ENCODE assay signal across 16 cellular contexts in the genomic region with DNA sequence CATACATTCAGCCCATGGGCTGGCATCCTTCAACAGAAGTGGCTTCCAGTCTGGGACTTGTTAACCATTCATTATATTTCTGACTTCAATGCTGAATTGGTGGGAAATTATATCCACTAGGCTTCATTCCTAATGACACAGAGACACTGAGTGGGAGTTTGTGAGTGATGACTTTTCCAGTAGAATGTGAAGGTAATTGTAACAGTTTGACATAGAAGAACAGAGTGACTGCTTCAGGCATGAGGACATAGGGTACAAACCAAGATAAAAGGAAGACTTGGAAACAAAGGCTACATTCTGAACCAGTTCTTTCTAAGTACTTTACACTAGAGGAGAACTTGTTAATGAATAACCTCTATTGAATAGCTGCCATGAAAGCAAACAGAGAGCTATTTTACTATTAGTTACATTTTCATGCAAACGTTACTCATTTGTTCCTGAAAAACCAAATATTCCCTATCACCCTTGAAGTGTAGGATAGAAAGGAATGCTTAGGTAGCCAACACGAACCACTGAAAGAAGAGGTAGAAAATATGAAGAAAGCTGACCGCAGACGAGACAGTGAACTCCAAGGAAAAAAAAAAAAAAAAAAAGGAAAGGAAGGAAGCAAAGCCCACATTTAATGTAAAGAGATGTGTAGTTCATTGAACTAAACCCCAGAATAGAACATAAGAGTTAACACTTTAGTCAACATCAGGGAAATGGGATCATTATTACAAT.
DNase-seq lines count a peak whose midpoint lies in the region; ATAC-seq, FAIRE-seq and TF ChIP-seq lines count a peak whose summit lies in the region.
"Had no signal": no experiment of that assay in that cellular context is flagged by ENCODE, and none has a peak within 500 bp of the region (broad histone marks: within the 10 kb centered on the region; RNA-seq: fewer than 3 reads in every experiment).

No MANE protein-coding gene starts in this region.

- H3K9me3 ChIP-seq in HAP-1 (no peaks in the 10 kb centered on the region), iPS-20b (ENCODE audit: insufficient read depth, low read depth, low read length) (no peaks in the 10 kb centered on the region), osteoblast (ENCODE audit: low read depth, low read length) (no peaks in the 10 kb centered on the region)
- H3K9me3 ChIP-seq: right atrium auricular region, stomach had no signal

- TF ChIP-seq CTCF in osteoblast (IDR thresholded peaks at IDR 0.05; ENCODE audit: extremely low read depth, low read depth, low read length) (no peak), coronary artery (IDR thresholded peaks at IDR 0.05) (no peak)

- H3K79me2 ChIP-seq in osteoblast (ENCODE audit: insufficient read depth, low read length): no peaks in the 10 kb centered on the region

- H3K4me1 ChIP-seq in HAP-1: peaks cover 29% of the 10 kb centered on the region
- peaks cover 45% of the 10 kb centered on the region for H3K4me1 ChIP-seq in iPS-20b (ENCODE audit: insufficient read depth, low read length)
- no peaks in the 10 kb centered on the region for H3K4me1 ChIP-seq in osteoblast (ENCODE audit: insufficient read depth, low read length)
- H3K4me1 ChIP-seq: right atrium auricular region had no signal

- in situ Hi-C loops in HAP-1 (cut with MboI; ENCODE audit: low sequenced_read_pairs): no loop called here

- DNase-seq in HAP-1 (ENCODE audit: low spot score in 2 of 2) (peak; percentile 11 to 98), osteoblast (ENCODE audit: insufficient read length, low spot score, missing footprints) (no peak), cerebellum (ENCODE audit: low spot score) (no peak), coronary artery (ENCODE audit: low spot score) (no peak), NCI-H2227 treated with DMSO at 0.1 percent for 48 hours (lab: John Stamatoyannopoulos, UW) (no peak)
- DNase-seq: activated naive CD4-positive, alpha-beta T cell; hypothalamus; NCI-H1105; NCI-H345; stomach had no signal

- peak overlapping the region; percentile 35 for H2AFZ ChIP-seq in osteoblast (ENCODE audit: low read length)

- no peaks in the 10 kb centered on the region for H4K20me1 ChIP-seq in osteoblast (ENCODE audit: insufficient read depth, low read length)

- no peak for ATAC-seq in GM19023 (IDR thresholded peaks at IDR 0.05; ENCODE audit: unreplicated experiment)
- ATAC-seq: esophagus mucosa had no signal

- FAIRE-seq in TTC549 (lab: Jason Lieb, UNC): peak; percentile 62

- no peak overlapping the region for H3K9ac ChIP-seq in iPS-20b (ENCODE audit: low read depth, low read length)

- H3K27ac ChIP-seq in iPS-20b (ENCODE audit: low read length) (no peak overlapping the region), osteoblast (ENCODE audit: low read depth, low read length) (no peak overlapping the region), coronary artery (no peak overlapping the region)
- H3K27ac ChIP-seq: C4-2B, right atrium auricular region had no signal

- H3K36me3 ChIP-seq in HAP-1 (replicated peaks): no peaks in the 10 kb centered on the region
- no peaks in the 10 kb centered on the region for H3K36me3 ChIP-seq in iPS-20b (ENCODE audit: insufficient read depth, low read depth, low read length)
- no peaks in the 10 kb centered on the region for H3K36me3 ChIP-seq in osteoblast (ENCODE audit: insufficient read depth, low read length)
- H3K36me3 ChIP-seq: right atrium auricular region, stomach had no signal

- H3K27me3 ChIP-seq in HAP-1 (ENCODE audit: low read depth): no peaks in the 10 kb centered on the region
- H3K27me3 ChIP-seq in iPS-20b (ENCODE audit: insufficient read depth, low read length): no peaks in the 10 kb centered on the region
- no peaks in the 10 kb centered on the region for H3K27me3 ChIP-seq in osteoblast (ENCODE audit: insufficient read depth, low read length)
- H3K27me3 ChIP-seq: right atrium auricular region, stomach had no signal

- H3K4me3 ChIP-seq in HAP-1 (no peak overlapping the region), iPS-20b (ENCODE audit: low read length) (peak overlapping the region; percentile 26), osteoblast (ENCODE audit: insufficient read depth, low read length) (no peak overlapping the region), coronary artery (no peak overlapping the region)
- H3K4me3 ChIP-seq: right atrium auricular region, stomach had no signal

- no peak overlapping the region for H3K4me2 ChIP-seq in osteoblast (ENCODE audit: insufficient read depth, low read length)

Comparison
In these comparisons a context has a peak if more than half of its experiments do, and no peak if none do; other contexts are left out.
1. DNase-seq: peak in HAP-1 (2 of 2); none in osteoblast (single experiment), cerebellum (single experiment), coronary artery (single experiment) and NCI-H2227 treated with DMSO at 0.1 percent for 48 hours (single experiment).